Comparison of ENCODE assay signal across 8 cellular contexts in genomic region chr16:66548868-66549267, GRCh38. TPM values are rescaled to one million over a fixed set of nuclear protein-coding genes. Genes with fewer than 3 reads are reported as not detected.
DNase-seq lines count a peak whose midpoint lies in the region; ATAC-seq and TF ChIP-seq lines count a peak whose summit lies in the region.

No MANE protein-coding gene starts in this region.

- DNase-seq in HL-60 (ENCODE audit: low read depth in 1 of 2, low spot score in 1 of 2) (no peak), smooth muscle cell (lab: John Stamatoyannopoulos, UW; ENCODE audit: unreplicated experiment) (no peak), ecto neural progenitor cell (ENCODE audit: low spot score) (no peak), SHP77 treated with DMSO at 0.1 percent for 48 hours (lab: John Stamatoyannopoulos, UW) (no peak)
- no peak for DNase-seq in stimulated activated CD4-positive, alpha-beta T cell treated with anti-CD3 and anti-CD28 coated beads, Interleukin-12 subunit alpha, Interleukin-12 subunit beta, amount 100 ng/mL, for 4 hours

- H3K4me3 ChIP-seq in HL-60 (replicated peaks; ENCODE audit: insufficient read depth, low read length) (no peak overlapping the region), iPS-15b (ENCODE audit: low read depth, low read length) (peak overlapping the region; percentile 62), smooth muscle cell (peak overlapping the region; percentile 67)

- no peaks in the 10 kb centered on the region for H3K27me3 Mint-ChIP-seq in activated T-helper 17 cell treated with anti-CD3 and anti-CD28 coated beads, Interleukin-2, amount 50 U/mL, for 72 hours

- H3K9ac ChIP-seq in iPS-15b (ENCODE audit: low read depth, low read length) (peak overlapping the region; percentile 91), smooth muscle cell (ENCODE audit: low read depth) (peak overlapping the region; percentile 67)

- H3K4me1 Mint-ChIP-seq in activated T-helper 17 cell treated with anti-CD3 and anti-CD28 coated beads, Interleukin-2, amount 50 U/mL, for 72 hours: peaks cover 42% of the 10 kb centered on the region

- peaks cover 25% of the 10 kb centered on the region for H3K36me3 Mint-ChIP-seq in activated T-helper 17 cell treated with anti-CD3 and anti-CD28 coated beads, Interleukin-2, amount 50 U/mL, for 72 hours (ENCODE audit: low read depth)

- H2AFZ ChIP-seq in smooth muscle cell (ENCODE audit: low read depth): peak overlapping the region; percentile 91

- H3K9me3 ChIP-seq in iPS-15b (ENCODE audit: control insufficient read depth, insufficient read depth, low read length): no peaks in the 10 kb centered on the region
- H3K9me3 ChIP-seq in smooth muscle cell (replicated peaks; ENCODE audit: low read depth): no peaks in the 10 kb centered on the region

- peaks cover 9% of the 10 kb centered on the region for H3F3A ChIP-seq in smooth muscle cell (ENCODE audit: low read depth)

- no peak for ATAC-seq in activated T-helper 17 cell treated with anti-CD3 and anti-CD28 coated beads, Interleukin-2, amount 50 U/mL, for 72 hours (replicated peaks)
- no peak for ATAC-seq in HG02588 (IDR thresholded peaks at IDR 0.05; ENCODE audit: unreplicated experiment)

- peak overlapping the region; percentile 92 for H3K4me2 ChIP-seq in smooth muscle cell

- H3K27ac ChIP-seq in HL-60 (replicated peaks) (peak overlapping the region; percentile 89), smooth muscle cell (ENCODE audit: low read depth) (peak overlapping the region; percentile 53)

- no peaks in the 10 kb centered on the region for H3K36me3 ChIP-seq in iPS-15b (ENCODE audit: control insufficient read depth, insufficient read depth, low read length)
- H3K36me3 ChIP-seq in smooth muscle cell (ENCODE audit: low read depth): no peaks in the 10 kb centered on the region

- no peaks in the 10 kb centered on the region for H3K4me1 ChIP-seq in iPS-15b (ENCODE audit: control insufficient read depth, insufficient read depth, low read length)
- peaks cover 20% of the 10 kb centered on the region for H3K4me1 ChIP-seq in smooth muscle cell (ENCODE audit: low read depth)

- peak overlapping the region; percentile 86 for H3K4me3 Mint-ChIP-seq in activated T-helper 17 cell treated with anti-CD3 and anti-CD28 coated beads, Interleukin-2, amount 50 U/mL, for 72 hours

- H3K27me3 ChIP-seq in HL-60 (ENCODE audit: insufficient read depth, poor library complexity, severe bottlenecking): no peaks in the 10 kb centered on the region
- H3K27me3 ChIP-seq in iPS-15b (ENCODE audit: control insufficient read depth, insufficient read depth, low read length): peaks cover 14% of the 10 kb centered on the region
- H3K27me3 ChIP-seq in smooth muscle cell (ENCODE audit: low read depth): no peaks in the 10 kb centered on the region

- no peak for TF ChIP-seq CTCF in HL-60 (IDR thresholded peaks at IDR 0.05; ENCODE audit: insufficient read depth, low read length)
- TF ChIP-seq CTCF in smooth muscle cell (IDR thresholded peaks at IDR 0.05; ENCODE audit: borderline replicate concordance, insufficient read depth, poor library complexity, severe bottlenecking): no peak

- H3K9me3 Mint-ChIP-seq in activated T-helper 17 cell treated with anti-CD3 and anti-CD28 coated beads, Interleukin-2, amount 50 U/mL, for 72 hours: no peaks in the 10 kb centered on the region

- H3K27ac Mint-ChIP-seq in activated T-helper 17 cell treated with anti-CD3 and anti-CD28 coated beads, Interleukin-2, amount 50 U/mL, for 72 hours: peak overlapping the region; percentile 94

- no peaks in the 10 kb centered on the region for H4K20me1 ChIP-seq in smooth muscle cell (ENCODE audit: low read depth)

- 92% methylated on average over 9 of the region's 9 CpGs for WGBS in smooth muscle cell (ENCODE audit: low lambda C conversion rate)

- H3K79me2 ChIP-seq in smooth muscle cell (ENCODE audit: low read depth): peaks cover 14% of the 10 kb centered on the region

RNA-seq across cellular contexts. Expression of gene TK2, which starts 1.1 kb away (rescaled TPM):
- total RNA-seq in activated T-helper 17 cell treated with anti-CD3 and anti-CD28 coated beads, Interleukin-2, amount 50 U/mL, for 72 hours: 1 to 10 TPM; 5.7 to 6.6 TPM
- total RNA-seq in smooth muscle cell: 9.7 and 10.8 TPM in 2 replicates
- polyA plus RNA-seq in smooth muscle cell: 6.4 and 7.3 TPM in 2 replicates

RNA-seq across cellular contexts. Expression of gene CKLF, which starts 3.5 kb away (rescaled TPM):
- 100 to 1,000 TPM; 117 to 155 TPM for total RNA-seq in activated T-helper 17 cell treated with anti-CD3 and anti-CD28 coated beads, Interleukin-2, amount 50 U/mL, for 72 hours
- 49.4 and 78.1 TPM in 2 replicates for total RNA-seq in smooth muscle cell
- 61.5 and 68.4 TPM in 2 replicates for polyA plus RNA-seq in smooth muscle cell

RNA-seq across cellular contexts. Expression of gene CMTM1, which starts 17.4 kb away (rescaled TPM):
- 10 to 100 TPM; 15.8 to 15.9 TPM for total RNA-seq in activated T-helper 17 cell treated with anti-CD3 and anti-CD28 coated beads, Interleukin-2, amount 50 U/mL, for 72 hours
- 0.27 and 2.6 TPM in 2 replicates for total RNA-seq in smooth muscle cell
- polyA plus RNA-seq in smooth muscle cell: 2.5 and 2.6 TPM in 2 replicates

RNA-seq across cellular contexts. Expression of gene CMTM2, which starts 30.4 kb away (rescaled TPM):
- total RNA-seq in activated T-helper 17 cell treated with anti-CD3 and anti-CD28 coated beads, Interleukin-2, amount 50 U/mL, for 72 hours: 1 to 10 TPM in 1 of 2 donors, under 1 TPM in 1; 0.78 to 1.3 TPM
- total RNA-seq in smooth muscle cell: not detected in 2 replicates
- 0.60 TPM in 1 of 2 replicates, not detected in the other for polyA plus RNA-seq in smooth muscle cell

RNA-seq across cellular contexts. Expression of gene CMTM3, which starts 55.6 kb away (rescaled TPM):
- total RNA-seq in activated T-helper 17 cell treated with anti-CD3 and anti-CD28 coated beads, Interleukin-2, amount 50 U/mL, for 72 hours: 10 to 100 TPM; 46.7 to 64.1 TPM
- 21.8 and 36.6 TPM in 2 replicates for total RNA-seq in smooth muscle cell
- 57.3 and 57.8 TPM in 2 replicates for polyA plus RNA-seq in smooth muscle cell
